ENCODE assay signal across 6 cellular contexts in genomic region chr6:28721372-28721771, GRCh38.
"Had no signal": no experiment of that assay in that cellular context is flagged by ENCODE, and none has a peak within 500 bp of the region (broad histone marks: within the 10 kb centered on the region; RNA-seq: fewer than 3 reads in every experiment).

No MANE protein-coding gene starts in this region.

- DNase-seq: GOT3, H7, HCEC 1CT, IMR-90, KBM-7 had no signal

- H3K27ac ChIP-seq: KMS-11 had no signal

- H3K4me2 ChIP-seq: KMS-11 had no signal

- H3K9ac ChIP-seq: KMS-11 had no signal
